1 cellular context compared by ENCODE assay signal in genomic region chr3:132231633-132232032, GRCh38.
TF ChIP-seq lines count a peak whose summit lies in the region.

No MANE protein-coding gene starts in this region.

TF ChIP-seq in HEK293, 187 proteins besides CTCF, POLR2A, EP300 and RAD21 (continued from another document):
- TF ChIP-seq ZSCAN5A (tag by site-specific recombination; IDR thresholded peaks at IDR 0.05) (no peak), ZNF560 (tag by site-specific recombination; IDR thresholded peaks at IDR 0.05; ENCODE audit: borderline replicate concordance) (no peak), ZNF518A (tag by site-specific recombination; conservative IDR thresholded peaks at IDR 0.05; ENCODE audit: low read depth) (no peak), YY2 (tag by site-specific recombination; IDR thresholded peaks at IDR 0.05) (0 out of 2 replicates have a peak, but pooled peaks have one; percentile 23), ZNF19 (tag by site-specific recombination; IDR thresholded peaks at IDR 0.05; ENCODE audit: low read depth) (no peak), KLF16 (tag by site-specific recombination; IDR thresholded peaks at IDR 0.05) (0 out of 2 replicates have a peak, but pooled peaks have one; percentile 15), ZNF24 (tag by site-specific recombination; IDR thresholded peaks at IDR 0.05) (no peak), ZSCAN18 (tag by site-specific recombination; IDR thresholded peaks at IDR 0.05) (no peak), ZNF202 (tag by site-specific recombination; IDR thresholded peaks at IDR 0.05; ENCODE audit: borderline replicate concordance) (no peak), GFI1B (tag by site-specific recombination; IDR thresholded peaks at IDR 0.05) (0 out of 2 replicates have a peak, but pooled peaks have one; percentile 19), ZBTB48 (tag by site-specific recombination; IDR thresholded peaks at IDR 0.05) (peak; percentile 49; the same call in 1 of the 2 replicates), REPIN1 (tag by site-specific recombination; IDR thresholded peaks at IDR 0.05; ENCODE audit: low read depth) (no peak), ZNF404 (tag by site-specific recombination; IDR thresholded peaks at IDR 0.05) (no peak), ZNF692 (tag by site-specific recombination; IDR thresholded peaks at IDR 0.05) (0 out of 2 replicates have a peak, but pooled peaks have one; percentile 39), ZNF521 (tag by site-specific recombination; IDR thresholded peaks at IDR 0.05) (no peak), ZBTB6 (tag by site-specific recombination; IDR thresholded peaks at IDR 0.05) (0 out of 2 replicates have a peak, but pooled peaks have one; percentile 19), SP2 (tag by site-specific recombination; IDR thresholded peaks at IDR 0.05) (no peak), YY1 (tag by site-specific recombination; IDR thresholded peaks at IDR 0.05) (peak; percentile 21; the same call in 1 of the 2 replicates), ZNF561 (tag by site-specific recombination; IDR thresholded peaks at IDR 0.05; ENCODE audit: borderline replicate concordance) (peak; percentile 43; the same call in 1 of the 2 replicates), ZNF18 (tag by site-specific recombination; IDR thresholded peaks at IDR 0.05) (no peak), ZNF660 (tag by site-specific recombination; IDR thresholded peaks at IDR 0.05) (peak; percentile 58; the same call in 1 of the 2 replicates), ZNF140 (tag by site-specific recombination; IDR thresholded peaks at IDR 0.05) (no peak), ZNF629 (tag by site-specific recombination; IDR thresholded peaks at IDR 0.05) (no peak), ZNF580 (tag by site-specific recombination; IDR thresholded peaks at IDR 0.05) (peak; percentile 60; the same call in 1 of the 2 replicates), ZNF548 (tag by site-specific recombination; IDR thresholded peaks at IDR 0.05) (no peak), ZBTB44 (tag by site-specific recombination; IDR thresholded peaks at IDR 0.05) (0 out of 2 replicates have a peak, but pooled peaks have one; percentile 14), TSHZ1 (tag by site-specific recombination; IDR thresholded peaks at IDR 0.05; ENCODE audit: borderline replicate concordance) (no peak), ZNF157 (tag by site-specific recombination; IDR thresholded peaks at IDR 0.05) (no peak), ZNF433 (tag by site-specific recombination; IDR thresholded peaks at IDR 0.05; ENCODE audit: low read depth) (no peak), SP7 (tag by site-specific recombination; IDR thresholded peaks at IDR 0.05) (peak; percentile 30; the same call in 1 of the 2 replicates), ZNF248 (tag by site-specific recombination; IDR thresholded peaks at IDR 0.05) (no peak), TRIM28 (IDR thresholded peaks at IDR 0.05; ENCODE audit: borderline replicate concordance, low read length) (0 out of 2 replicates have a peak, but pooled peaks have one; percentile 51)
